ENCODE assay signal across 10 cellular contexts in the genomic region with DNA sequence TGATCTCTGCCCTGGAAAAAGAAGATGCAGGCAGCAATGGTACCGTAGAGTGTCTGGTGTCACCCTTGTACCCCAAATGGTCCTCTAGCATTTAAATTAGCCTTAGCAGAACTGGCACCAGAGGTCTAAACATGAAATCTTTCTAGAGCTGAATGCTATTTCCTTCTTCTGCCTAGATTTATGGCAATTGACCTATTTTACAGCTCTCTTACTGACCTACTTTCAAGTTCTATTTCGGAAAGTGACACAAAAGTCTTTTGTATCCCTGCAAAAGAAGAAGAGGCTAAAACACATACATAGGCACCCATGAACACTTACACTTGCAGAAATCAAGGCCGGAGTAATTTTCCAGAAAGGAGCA. TPM values are rescaled to one million over a fixed set of nuclear protein-coding genes. Genes with fewer than 3 reads are reported as not detected.
"Had no signal": no experiment of that assay in that cellular context is flagged by ENCODE, and none has a peak within 500 bp of the region (broad histone marks: within the 10 kb centered on the region; RNA-seq: fewer than 3 reads in every experiment).

No MANE protein-coding gene starts in this region.

- H3K36me3 Mint-ChIP-seq: activated naive CD4-positive, alpha-beta T cell treated with anti-CD3 and anti-CD28 coated beads, Interleukin-2, amount 50 U/mL, for 72 hours; memory B cell; stimulated activated memory B cell treated with anti-CD40 and anti-IgM and Interleukin-4, amounts not matched to agents 10 μg/mL and 1 μg/mL and 100 μg/mL, for 72 hours had no signal

- H3K4me1 ChIP-seq: parathyroid adenoma, transverse colon had no signal

- ATAC-seq: activated naive CD4-positive, alpha-beta T cell treated with anti-CD3 and anti-CD28 coated beads, Interleukin-2, amount 50 U/mL, for 72 hours; left lobe of liver; stimulated activated memory B cell treated with anti-CD40 and anti-IgM and Interleukin-4, amounts not matched to agents 10 μg/mL and 1 μg/mL and 100 μg/mL, for 72 hours had no signal

- H3K9me3 Mint-ChIP-seq: T-helper 2 cell treated with Interferon-gamma antibody and Interleukin-4, amounts not matched to agents 5 μg/mL and 100 μg/mL, for 36 hours had no signal

- H3K4me3 ChIP-seq: heart left ventricle, skin epidermis, transverse colon had no signal

- H3K4me3 Mint-ChIP-seq: memory B cell; stimulated activated memory B cell treated with anti-CD40 and anti-IgM and Interleukin-4, amounts not matched to agents 10 μg/mL and 1 μg/mL and 100 μg/mL, for 72 hours; T-helper 2 cell treated with Interferon-gamma antibody and Interleukin-4, amounts not matched to agents 5 μg/mL and 100 μg/mL, for 36 hours had no signal

- H3K9me3 ChIP-seq: heart left ventricle, transverse colon had no signal

- H2AFZ ChIP-seq: parathyroid adenoma had no signal

- H3K27me3 Mint-ChIP-seq: stimulated activated memory B cell treated with anti-CD40 and anti-IgM and Interleukin-4, amounts not matched to agents 10 μg/mL and 1 μg/mL and 100 μg/mL, for 72 hours had no signal

- DNase-seq: activated effector memory CD4-positive, alpha-beta T cell treated with Interleukin-2 at 50 U/mL for 16 hours; heart left ventricle; transverse colon had no signal

- H3K27me3 ChIP-seq: transverse colon had no signal

- H3K9ac ChIP-seq: parathyroid adenoma had no signal

- H3K4me1 Mint-ChIP-seq: memory B cell; stimulated activated memory B cell treated with anti-CD40 and anti-IgM and Interleukin-4, amounts not matched to agents 10 μg/mL and 1 μg/mL and 100 μg/mL, for 72 hours had no signal

- H3K27ac Mint-ChIP-seq: activated naive CD4-positive, alpha-beta T cell treated with anti-CD3 and anti-CD28 coated beads, Interleukin-2, amount 50 U/mL, for 72 hours; memory B cell; stimulated activated memory B cell treated with anti-CD40 and anti-IgM and Interleukin-4, amounts not matched to agents 10 μg/mL and 1 μg/mL and 100 μg/mL, for 72 hours; T-helper 2 cell treated with Interferon-gamma antibody and Interleukin-4, amounts not matched to agents 5 μg/mL and 100 μg/mL, for 36 hours had no signal

- H3K36me3 ChIP-seq: heart left ventricle, transverse colon had no signal

- H3K27ac ChIP-seq: heart left ventricle, parathyroid adenoma, transverse colon had no signal

- H3K79me2 ChIP-seq: parathyroid adenoma had no signal

RNA-seq across cellular contexts. Expression of gene ADAM12, which starts 10.1 kb away (rescaled TPM):
- total RNA-seq: left lobe of liver had no signal
